ENCODE assay signal across 8 cellular contexts in genomic region chr6:107064579-107065065, GRCh38.
DNase-seq lines count a peak whose midpoint lies in the region; ATAC-seq lines count a peak whose summit lies in the region.

No MANE protein-coding gene starts in this region.

- DNase-seq in COLO829 (ENCODE audit: low spot score) (peak; percentile 24), UCSD-AML1 (lab: John Stamatoyannopoulos, UW; ENCODE audit: unreplicated experiment) (peak; percentile 22), left kidney (ENCODE audit: low read depth, low spot score) (peak; percentile 63), NCI-H1417 (lab: John Stamatoyannopoulos, UW) (no peak), T-helper 9 cell (no peak)

- ATAC-seq in HG02798 (IDR thresholded peaks at IDR 0.05; ENCODE audit: poor library complexity, unreplicated experiment), result peak; percentile 40
- no peak for ATAC-seq in GM18870 (IDR thresholded peaks at IDR 0.05; ENCODE audit: unreplicated experiment)
- no peak for ATAC-seq in GM18868 (IDR thresholded peaks at IDR 0.05; ENCODE audit: unreplicated experiment)

Comparison
In these comparisons a context has a peak if more than half of its experiments do, and no peak if none do; other contexts are left out.
1. DNase-seq: peak in COLO829 (single experiment), UCSD-AML1 (single experiment) and left kidney (single experiment); none in NCI-H1417 (0 of 3) and T-helper 9 cell (single experiment).